ENCODE assay signal across 16 cellular contexts in genomic region chr5:134610715-134611114, GRCh38.
"Had no signal": no experiment of that assay in that cellular context is flagged by ENCODE, and none has a peak within 500 bp of the region (broad histone marks: within the 10 kb centered on the region; RNA-seq: fewer than 3 reads in every experiment).

No MANE protein-coding gene starts in this region.

- H3K27me3 Mint-ChIP-seq: activated naive CD4-positive, alpha-beta T cell treated with anti-CD3 and anti-CD28 coated beads, Interleukin-2, amount 10 ng/mL, durations not matched to agents 7 days and 5 days; T-cell had no signal

- H3K9me3 Mint-ChIP-seq: activated naive CD4-positive, alpha-beta T cell treated with anti-CD3 and anti-CD28 coated beads, Interleukin-2, amount 10 ng/mL, durations not matched to agents 7 days and 5 days; activated T-helper 2 cell treated with anti-CD3 and anti-CD28 coated beads, Interferon-gamma antibody, Interleukin-2, Interleukin-4, amounts not matched to agents 10 μg/mL and 5 μg/mL and 100 μg/mL, durations not matched to agents 14 hours and 24 hours and 36 hours; neural crest cell; stimulated activated effector memory CD8-positive, alpha-beta T cell treated with anti-CD3 and anti-CD28 coated beads, Interleukin-12 subunit alpha, Interleukin-12 subunit beta, amount 100 ng/mL, for 72 hours; T-cell had no signal

- DNase-seq: activated CD8-positive, alpha-beta memory T cell treated with anti-CD3 and anti-CD28 coated beads, Interleukin-2, amount 50 U/mL, for 48 hours; activated naive CD4-positive, alpha-beta T cell treated with anti-CD3 and anti-CD28 coated beads, Interleukin-2, amount 10 ng/mL, durations not matched to agents 7 days and 5 days; amniotic stem cell; caudate nucleus; effector CD4-positive, alpha-beta T cell; foreskin keratinocyte; kidney glomerular epithelial cell; midbrain; ovary; retina; substantia nigra; T-cell; T1000 had no signal

- H3K4me3 Mint-ChIP-seq: activated naive CD4-positive, alpha-beta T cell treated with anti-CD3 and anti-CD28 coated beads, Interleukin-2, amount 10 ng/mL, durations not matched to agents 7 days and 5 days; neural crest cell; stimulated activated effector memory CD8-positive, alpha-beta T cell treated with anti-CD3 and anti-CD28 coated beads, Interleukin-12 subunit alpha, Interleukin-12 subunit beta, amount 100 ng/mL, for 72 hours; T-cell had no signal

- H3K4me1 Mint-ChIP-seq: neural crest cell had no signal

- H3K27ac Mint-ChIP-seq: activated T-helper 2 cell treated with anti-CD3 and anti-CD28 coated beads, Interferon-gamma antibody, Interleukin-2, Interleukin-4, amounts not matched to agents 10 μg/mL and 5 μg/mL and 100 μg/mL, durations not matched to agents 14 hours and 24 hours and 36 hours; stimulated activated effector memory CD8-positive, alpha-beta T cell treated with anti-CD3 and anti-CD28 coated beads, Interleukin-12 subunit alpha, Interleukin-12 subunit beta, amount 100 ng/mL, for 72 hours had no signal
